ENCODE assay signal across 7 cellular contexts in the genomic region with DNA sequence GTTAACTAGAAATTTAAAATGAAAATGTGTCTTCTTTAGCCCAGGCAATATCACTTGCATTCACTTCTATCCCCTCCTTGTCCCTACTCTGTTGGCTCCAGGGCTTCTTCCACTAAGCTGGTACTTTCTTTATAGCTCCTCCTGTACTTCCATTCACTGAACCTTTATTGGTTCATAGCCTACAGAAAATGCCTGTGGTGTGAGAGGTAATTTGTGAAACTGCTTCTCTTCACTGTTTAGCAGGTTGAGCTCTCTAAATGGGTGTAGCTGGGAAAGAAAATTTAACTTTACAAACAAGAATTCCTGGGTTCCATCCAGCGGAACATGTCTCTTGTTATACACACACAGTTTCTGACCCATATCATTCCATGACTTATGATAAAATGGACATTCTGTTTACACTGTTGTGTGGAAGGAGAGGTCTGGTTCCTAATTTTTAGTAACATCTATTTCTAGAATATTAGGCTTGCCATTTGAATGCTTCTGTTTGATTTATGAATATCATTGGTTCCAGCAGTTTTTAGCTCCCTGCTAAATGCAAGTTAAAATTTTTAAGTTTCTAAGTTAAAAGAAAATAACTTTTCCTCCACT. TPM values are rescaled to one million over a fixed set of nuclear protein-coding genes. Genes with fewer than 3 reads are reported as not detected.
A peak's percentile ranks its signal among the peaks of the same experiment; 100 is the strongest.
DNase-seq lines count a peak whose midpoint lies in the region; TF ChIP-seq lines count a peak whose summit lies in the region.
"Not testable (repeated sequence)": the region's sequence is repeated elsewhere in the genome, so short reads cannot be mapped to it uniquely, and the experiment has no call there.

No MANE protein-coding gene starts in this region.

- not testable (repeated sequence) for H3K9me3 ChIP-seq in SJSA1 (replicated peaks); skeletal muscle satellite cell (replicated peaks; ENCODE audit: low read length)

- not testable (repeated sequence) for H3K4me3 ChIP-seq in SJSA1; fibroblast of mammary gland (ENCODE audit: control insufficient read depth, low read depth, low read length); skeletal muscle satellite cell (ENCODE audit: low read length)

- not testable (repeated sequence) for H3K27me3 ChIP-seq in SJSA1 (replicated peaks); skeletal muscle satellite cell (ENCODE audit: control insufficient read depth, insufficient read depth, low read length)

- H3K9ac ChIP-seq in skeletal muscle satellite cell (ENCODE audit: low read depth, low read length): peak overlapping the region; percentile 59

- not testable (repeated sequence) for H3K4me1 ChIP-seq in SJSA1 (replicated peaks)
- peaks cover 19% of the 10 kb centered on the region for H3K4me1 ChIP-seq in skeletal muscle satellite cell (ENCODE audit: control insufficient read depth, insufficient read depth, low read length)

- H3K36me3 ChIP-seq in SJSA1; skeletal muscle satellite cell (ENCODE audit: insufficient read depth, low read length): not testable (repeated sequence)

- H3K27ac ChIP-seq in SJSA1: peak overlapping the region; percentile 78

- not testable (repeated sequence) for TF ChIP-seq CTCF in fibroblast of mammary gland (conservative IDR thresholded peaks at IDR 0.05; ENCODE audit: control insufficient read depth, insufficient read depth, low read depth, low read length)

- DNase-seq in EH (ENCODE audit: low read depth): peak; percentile 29
- DNase-seq in HT-29 (ENCODE audit: low spot score): peak; percentile 0
- DNase-seq in SJSA1 (ENCODE audit: low read depth in 1 of 2, low spot score in 2 of 2): peak in 1 of 2 experiments; percentile 62
- DNase-seq in dedifferentiated amniotic fluid mesenchymal stem cell (ENCODE audit: extremely low spot score): peak; percentile 14
- DNase-seq in fibroblast of mammary gland (ENCODE audit: low read depth): peak; percentile 36
- peak; percentile 0 for DNase-seq in myocyte (ENCODE audit: low read depth)

- H3K4me2 ChIP-seq in skeletal muscle satellite cell (ENCODE audit: low read length): peak overlapping the region; percentile 25

RNA-seq across cellular contexts. Expression of gene AGAP9, which starts 36.4 kb away (rescaled TPM):
- 6.5 and 7.1 TPM in 2 replicates for total RNA-seq in HT-29 (2014; rRNA removed; shearing (Covaris generic))
- 1.0 and 2.0 TPM in 2 replicates for total RNA-seq in SJSA1 (2014; rRNA removed; shearing (Covaris generic))
- 2.0 and 3.5 TPM in 2 replicates for total RNA-seq in myocyte
- 4.5 TPM for polyA plus RNA-seq in myocyte (2012)
- 3.7 and 4.1 TPM in 2 replicates for total RNA-seq in skeletal muscle satellite cell (2012; rRNA removed)
